ENCODE assay signal across 10 cellular contexts in the genomic region with DNA sequence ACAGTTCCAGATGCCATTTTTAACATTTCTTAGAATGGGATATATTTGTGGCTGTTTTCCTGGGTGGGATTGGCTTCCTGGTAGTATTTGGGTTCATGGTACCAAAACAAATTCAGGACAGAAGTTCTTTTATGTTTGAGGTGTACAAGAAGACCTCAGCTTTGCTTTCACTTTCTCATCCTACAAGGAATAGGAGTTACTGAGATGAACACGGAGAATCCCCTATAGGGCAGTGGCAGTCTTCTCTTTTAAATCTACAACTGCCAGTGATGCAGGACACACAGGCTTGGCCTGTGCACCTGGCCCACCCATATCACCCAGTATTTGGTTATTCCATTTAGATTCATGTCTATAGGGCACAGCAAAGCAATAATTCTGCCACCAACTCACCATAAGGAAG. TPM values are rescaled to one million over a fixed set of nuclear protein-coding genes. Genes with fewer than 3 reads are reported as not detected.
A peak's percentile ranks its signal among the peaks of the same experiment; 100 is the strongest.
DNase-seq lines count a peak whose midpoint lies in the region; ATAC-seq lines count a peak whose summit lies in the region.
"Had no signal": no experiment of that assay in that cellular context is flagged by ENCODE, and none has a peak within 500 bp of the region (broad histone marks: within the 10 kb centered on the region; RNA-seq: fewer than 3 reads in every experiment).

No MANE protein-coding gene starts in this region.

- peak overlapping the region; percentile 6 for H3K4me3 Mint-ChIP-seq in activated naive CD8-positive, alpha-beta T cell treated with anti-CD3 and anti-CD28 coated beads, Interleukin-2, amount 10 ng/mL, durations not matched to agents 7 days and 5 days
- H3K4me3 Mint-ChIP-seq in activated naive CD8-positive, alpha-beta T cell treated with anti-CD3 and anti-CD28 coated beads, Interleukin-2, amount 50 U/mL, for 24 hours = no peak overlapping the region
- H3K4me3 Mint-ChIP-seq: endodermal cell had no signal

- no peaks in the 10 kb centered on the region for H3K27me3 Mint-ChIP-seq in activated naive CD8-positive, alpha-beta T cell treated with anti-CD3 and anti-CD28 coated beads, Interleukin-2, amount 10 ng/mL, durations not matched to agents 7 days and 5 days
- no peaks in the 10 kb centered on the region for H3K27me3 Mint-ChIP-seq in activated naive CD8-positive, alpha-beta T cell treated with anti-CD3 and anti-CD28 coated beads, Interleukin-2, amount 50 U/mL, for 24 hours

- peaks cover 26% of the 10 kb centered on the region for H3K4me1 Mint-ChIP-seq in activated naive CD8-positive, alpha-beta T cell treated with anti-CD3 and anti-CD28 coated beads, Interleukin-2, amount 10 ng/mL, durations not matched to agents 7 days and 5 days
- peaks cover 31% of the 10 kb centered on the region for H3K4me1 Mint-ChIP-seq in activated naive CD8-positive, alpha-beta T cell treated with anti-CD3 and anti-CD28 coated beads, Interleukin-2, amount 50 U/mL, for 24 hours

- peaks cover 20% of the 10 kb centered on the region for H3K9me3 Mint-ChIP-seq in activated naive CD8-positive, alpha-beta T cell treated with anti-CD3 and anti-CD28 coated beads, Interleukin-2, amount 10 ng/mL, durations not matched to agents 7 days and 5 days
- H3K9me3 Mint-ChIP-seq in activated naive CD8-positive, alpha-beta T cell treated with anti-CD3 and anti-CD28 coated beads, Interleukin-2, amount 50 U/mL, for 24 hours = peaks cover 17% of the 10 kb centered on the region

- intact Hi-C loops in posterior vena cava (cut with DNase I) = no loop called here

- no peak for DNase-seq in activated naive CD8-positive, alpha-beta T cell treated with anti-CD3 and anti-CD28 coated beads, Interleukin-2, amount 10 ng/mL, durations not matched to agents 7 days and 5 days
- no peak for DNase-seq in activated naive CD8-positive, alpha-beta T cell treated with anti-CD3 and anti-CD28 coated beads, Interleukin-2, amount 50 U/mL, for 24 hours
- DNase-seq in C1 segment of cervical spinal cord (lab: John Stamatoyannopoulos, UW) (no peak), dermis blood vessel endothelial cell (no peak), NCI-H146 (lab: John Stamatoyannopoulos, UW) (no peak), posterior vena cava (ENCODE audit: low spot score) (no peak)
- DNase-seq: endodermal cell, nucleus accumbens had no signal

- peak overlapping the region; percentile 48 for H3K27ac Mint-ChIP-seq in activated naive CD8-positive, alpha-beta T cell treated with anti-CD3 and anti-CD28 coated beads, Interleukin-2, amount 10 ng/mL, durations not matched to agents 7 days and 5 days
- no peak overlapping the region for H3K27ac Mint-ChIP-seq in activated naive CD8-positive, alpha-beta T cell treated with anti-CD3 and anti-CD28 coated beads, Interleukin-2, amount 50 U/mL, for 24 hours
- H3K27ac Mint-ChIP-seq: endodermal cell had no signal

- POLR2A ChIA-PET in activated naive CD8-positive, alpha-beta T cell treated with anti-CD3 and anti-CD28 coated beads, Interleukin-2, amount 10 ng/mL, durations not matched to agents 7 days and 5 days (lab: Charles Lee) = no interaction called here

- H3K36me3 Mint-ChIP-seq in activated naive CD8-positive, alpha-beta T cell treated with anti-CD3 and anti-CD28 coated beads, Interleukin-2, amount 10 ng/mL, durations not matched to agents 7 days and 5 days = peaks cover 50% of the 10 kb centered on the region
- peaks cover 53% of the 10 kb centered on the region for H3K36me3 Mint-ChIP-seq in activated naive CD8-positive, alpha-beta T cell treated with anti-CD3 and anti-CD28 coated beads, Interleukin-2, amount 50 U/mL, for 24 hours (ENCODE audit: low read depth)

- peak; percentile 18 for ATAC-seq in activated naive CD8-positive, alpha-beta T cell treated with anti-CD3 and anti-CD28 coated beads, Interleukin-2, amount 10 ng/mL, durations not matched to agents 7 days and 5 days (ENCODE audit: low read depth)
- ATAC-seq in activated naive CD8-positive, alpha-beta T cell treated with anti-CD3 and anti-CD28 coated beads, Interleukin-2, amount 50 U/mL, for 24 hours = no peak
- ATAC-seq in GM21737 (IDR thresholded peaks at IDR 0.05; ENCODE audit: unreplicated experiment) (peak; percentile 79), HG03439 (IDR thresholded peaks at IDR 0.05; ENCODE audit: unreplicated experiment) (peak; percentile 84)

RNA-seq across cellular contexts. Expression of a gene that starts 35.2 kb away (rescaled TPM):
- 10 to 100 TPM; 19.5 to 19.7 TPM for total RNA-seq in activated naive CD8-positive, alpha-beta T cell treated with anti-CD3 and anti-CD28 coated beads, Interleukin-2, amount 10 ng/mL, durations not matched to agents 7 days and 5 days
- total RNA-seq in dermis blood vessel endothelial cell (12.8 and 14.7 TPM in 2 replicates), posterior vena cava (10 to 100 TPM; 14.3 to 16.8 TPM)
